Comparison of ENCODE assay signal across 18 cellular contexts in the genomic region with DNA sequence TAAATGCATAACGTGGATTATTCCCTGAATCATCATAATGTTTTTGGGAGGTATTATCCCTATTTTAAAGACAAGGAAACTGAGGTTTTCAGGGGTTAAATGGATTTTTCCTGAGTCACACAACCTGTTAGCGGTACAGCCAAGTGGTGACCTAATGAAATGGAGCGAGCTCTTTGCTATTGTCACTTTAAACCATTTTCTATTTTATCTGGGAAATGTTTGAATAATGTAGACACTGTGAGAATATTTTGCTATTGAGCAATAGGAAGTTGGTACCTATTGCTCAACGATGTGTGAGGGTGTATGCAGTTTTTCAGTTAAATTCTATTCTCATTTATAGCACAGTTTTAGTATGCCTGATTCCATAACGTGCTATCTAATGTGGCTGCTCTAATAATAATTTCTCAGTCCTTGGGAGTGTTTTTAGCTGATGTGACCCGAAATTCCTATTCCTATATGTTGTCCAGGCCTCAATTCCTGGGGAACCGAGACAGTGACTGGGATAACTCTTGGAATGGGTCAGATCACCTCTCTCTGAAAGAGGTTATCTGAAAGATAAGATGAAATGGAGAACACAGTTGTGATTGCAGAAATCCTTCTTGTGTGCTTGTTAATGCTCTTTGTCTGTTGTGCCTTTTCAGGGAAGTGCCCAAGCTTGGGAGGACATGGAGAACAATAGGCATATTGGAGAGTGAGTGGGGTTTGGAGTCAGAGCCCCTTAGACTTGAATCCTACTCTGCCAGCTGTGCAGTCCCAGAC. TPM values are rescaled to one million over a fixed set of nuclear protein-coding genes. Genes with fewer than 3 reads are reported as not detected.
A peak's percentile ranks its signal among the peaks of the same experiment; 100 is the strongest.
DNase-seq lines count a peak whose midpoint lies in the region; ATAC-seq, FAIRE-seq and TF ChIP-seq lines count a peak whose summit lies in the region.
"Had no signal": no experiment of that assay in that cellular context is flagged by ENCODE, and none has a peak within 500 bp of the region (broad histone marks: within the 10 kb centered on the region; RNA-seq: fewer than 3 reads in every experiment).

No MANE protein-coding gene starts in this region.

- no peak overlapping the region for H2AK5ac ChIP-seq in H9 (ENCODE audit: insufficient read length, low read length)

- H3K18ac ChIP-seq in H9 (ENCODE audit: insufficient read length, low read depth, low read length) = no peak overlapping the region

- H3K14ac ChIP-seq in H9 (ENCODE audit: insufficient read depth, low read length) = no peak overlapping the region

- no peak overlapping the region for H2BK15ac ChIP-seq in H9 (ENCODE audit: low read depth, low read length)

- H3K36me3 Mint-ChIP-seq in H9 (ENCODE audit: insufficient read depth in 1 of 3, low read depth in 3 of 3) = no peaks in the 10 kb centered on the region
- H3K36me3 Mint-ChIP-seq: activated naive CD8-positive, alpha-beta T cell treated with anti-CD3 and anti-CD28 coated beads, Interleukin-2, amount 10 ng/mL, durations not matched to agents 7 days and 5 days had no signal

- no peak overlapping the region for H2BK120ac ChIP-seq in H9 (ENCODE audit: low read depth, low read length, poor library complexity, severe bottlenecking)

- H2AFZ ChIP-seq in H9 (ENCODE audit: low read length) = no peak overlapping the region

- H4K5ac ChIP-seq in H9 (ENCODE audit: insufficient read length, low read depth, low read length) = no peak overlapping the region

- H3K36me3 ChIP-seq in bronchial epithelial cell (ENCODE audit: control insufficient read depth, insufficient read depth, low read length) (no peaks in the 10 kb centered on the region), right lobe of liver (peaks cover 0 to 37% (median 14%) of the 10 kb centered on the region in 4 donors)
- H3K36me3 ChIP-seq: colonic mucosa, transverse colon had no signal

- 24% methylated on average over 7 of the region's 7 CpGs for WGBS in right lobe of liver (ENCODE audit: insufficient coverage, low coverage, low lambda C conversion rate, missing lambda C conversion rate)
- WGBS in H9 (ENCODE audit: extremely low coverage, insufficient read length, low lambda C conversion rate) = no CpG with 5 or more reads among the region's 7 CpGs

- no peaks in the 10 kb centered on the region for H3K79me2 ChIP-seq in H9 (ENCODE audit: insufficient read depth, low read length)

- H3K27ac Mint-ChIP-seq in H9 = no peak overlapping the region
- H3K27ac Mint-ChIP-seq: activated B cell treated with CpG ODN at 0.5 μM for 24 hours; activated naive CD8-positive, alpha-beta T cell treated with anti-CD3 and anti-CD28 coated beads, Interleukin-2, amount 10 ng/mL, durations not matched to agents 7 days and 5 days had no signal

- no peak overlapping the region for H3K4me2 ChIP-seq in H9 (ENCODE audit: insufficient read depth, insufficient read length, low read length)

- H3K23me2 ChIP-seq in H9 (ENCODE audit: insufficient read length, low read depth, low read length, poor library complexity, severe bottlenecking) = no peaks in the 10 kb centered on the region

- H3K4me1 ChIP-seq in right lobe of liver (peaks cover 0 to 23% (median 7%) of the 10 kb centered on the region in 4 donors), H9 (ENCODE audit: insufficient read depth, low read length) (no peaks in the 10 kb centered on the region)
- H3K4me1 ChIP-seq: colonic mucosa had no signal

- H3K27me3 ChIP-seq in bronchial epithelial cell (ENCODE audit: control insufficient read depth, insufficient read depth, low read length) (no peaks in the 10 kb centered on the region), right lobe of liver (no peaks in the 10 kb centered on the region), H9 (ENCODE audit: insufficient read depth, low read length) (no peaks in the 10 kb centered on the region)
- H3K27me3 ChIP-seq: colonic mucosa, transverse colon had no signal

- no peaks in the 10 kb centered on the region for H3K79me1 ChIP-seq in H9 (ENCODE audit: insufficient read depth, low read depth, low read length, poor library complexity, severe bottlenecking)

- no peak overlapping the region for H2BK20ac ChIP-seq in H9 (ENCODE audit: low read depth, low read length, poor library complexity, severe bottlenecking)

- intact Hi-C loops in right lobe of liver (cut with DNase I) = no loop called here

- H3T11ph ChIP-seq in H9 (ENCODE audit: low read length) = no peak overlapping the region

- FAIRE-seq in bronchial epithelial cell (lab: Jason Lieb, UNC) = no peak
- FAIRE-seq: frontal cortex, GM12891 had no signal

- H3K9ac ChIP-seq in H9 (ENCODE audit: extremely low read depth, insufficient read length, low read length) = no peak overlapping the region

- no peaks in the 10 kb centered on the region for H3K9me3 Mint-ChIP-seq in H9
- H3K9me3 Mint-ChIP-seq: activated B cell treated with CpG ODN at 0.5 μM for 24 hours had no signal

- no peaks in the 10 kb centered on the region for H3K9me3 ChIP-seq in right lobe of liver
- no peaks in the 10 kb centered on the region for H3K9me3 ChIP-seq in H9 (ENCODE audit: control insufficient read depth, low read depth, low read length)
- H3K9me3 ChIP-seq: colonic mucosa, transverse colon had no signal

- H3K4me1 Mint-ChIP-seq in H9 = peaks cover 0 to 4% of the 10 kb centered on the region in 2 experiments; a peak in 1 of 4 replicates
- H3K4me1 Mint-ChIP-seq: activated B cell treated with CpG ODN at 0.5 μM for 24 hours had no signal

- no peak overlapping the region for H3K4me3 Mint-ChIP-seq in H9
- H3K4me3 Mint-ChIP-seq: activated B cell treated with CpG ODN at 0.5 μM for 24 hours; activated naive CD8-positive, alpha-beta T cell treated with anti-CD3 and anti-CD28 coated beads, Interleukin-2, amount 10 ng/mL, durations not matched to agents 7 days and 5 days had no signal

- no peaks in the 10 kb centered on the region for H4K20me1 ChIP-seq in H9 (ENCODE audit: control insufficient read depth, insufficient read depth, insufficient read length)

- no peak overlapping the region for H3K4ac ChIP-seq in H9 (ENCODE audit: low read depth, low read length)

- H2BK12ac ChIP-seq in H9 (ENCODE audit: insufficient read length, low read depth, low read length) = no peak overlapping the region

- peak; percentile 75 to 93 (median 86) for ATAC-seq in right lobe of liver

- H2BK5ac ChIP-seq in H9 (ENCODE audit: insufficient read length, low read length) = no peak overlapping the region

- no peak overlapping the region for H3K56ac ChIP-seq in H9 (ENCODE audit: insufficient read length, low read depth, low read length)

- TF ChIP-seq CTCF in bronchial epithelial cell (IDR thresholded peaks at IDR 0.05; ENCODE audit: insufficient read depth, low read length, severe bottlenecking) = no peak
- no peak for TF ChIP-seq CTCF in right lobe of liver (IDR thresholded peaks at IDR 0.05)
- TF ChIP-seq CTCF in H9 (conservative IDR thresholded peaks at IDR 0.05) = no peak

- H4K8ac ChIP-seq in H9 (replicated peaks; ENCODE audit: insufficient read length, low read depth, low read length) = no peak overlapping the region

- no peak overlapping the region for H3K4me3 ChIP-seq in bronchial epithelial cell (ENCODE audit: low read depth, low read length)
- no peak overlapping the region for H3K4me3 ChIP-seq in right lobe of liver
- H3K4me3 ChIP-seq: colonic mucosa, transverse colon had no signal

- no peak overlapping the region for H3K23ac ChIP-seq in H9 (ENCODE audit: insufficient read length, low read depth, low read length)

- peak; percentile 62 to 70 for DNase-seq in AML-193 (lab: John Stamatoyannopoulos, UW)
- peak; percentile 25 for DNase-seq in M059J (ENCODE audit: low read depth)
- peak; percentile 80 for DNase-seq in bronchial epithelial cell (ENCODE audit: low read depth)
- no peak for DNase-seq in right lobe of liver
- no peak for DNase-seq in H9
- no peak for DNase-seq in OCI-M2 (lab: John Stamatoyannopoulos, UW; ENCODE audit: unreplicated experiment)
- no peak for DNase-seq in NCI-H510A treated with DMSO at 0.1 percent for 48 hours (lab: John Stamatoyannopoulos, UW)
- DNase-seq in DMS153 treated with DMSO at 0.1 percent for 48 hours (lab: John Stamatoyannopoulos, UW; ENCODE audit: unreplicated experiment) = no peak
- DNase-seq: activated B cell treated with CpG ODN at 0.5 μM for 24 hours; activated CD8-positive, alpha-beta memory T cell treated with anti-CD3 and anti-CD28 coated beads, Interleukin-2, amount 50 U/mL, for 4 hours; activated naive CD8-positive, alpha-beta T cell treated with anti-CD3 and anti-CD28 coated beads, Interleukin-2, amount 10 ng/mL, durations not matched to agents 7 days and 5 days; colonic mucosa; DND-41; KG1; NCI-H2081; transverse colon had no signal

- no peak for TF ChIP-seq POLR2A in right lobe of liver (IDR thresholded peaks at IDR 0.05)

- H3K27ac ChIP-seq in right lobe of liver (peak overlapping the region in 2 of 3 donors; percentile 4 to 35), H9 (ENCODE audit: insufficient read length, low read depth, low read length) (no peak overlapping the region)
- H3K27ac ChIP-seq: colonic mucosa, transverse colon had no signal

- no peaks in the 10 kb centered on the region for H3K27me3 Mint-ChIP-seq in H9 (ENCODE audit: low read depth)
- H3K27me3 Mint-ChIP-seq: activated B cell treated with CpG ODN at 0.5 μM for 24 hours had no signal

- H4K91ac ChIP-seq in H9 (ENCODE audit: insufficient read length, low read depth, low read length) = no peak overlapping the region

RNA-seq across cellular contexts. Expression of a gene that starts 38.4 kb away (rescaled TPM):
- 0.02 TPM in 2 replicates for total RNA-seq in M059J (2014; rRNA removed; shearing (Covaris generic))
- total RNA-seq in bronchial epithelial cell (0.26 TPM in 2 replicates), right lobe of liver (100 to 1,000 TPM in 2 of 6 experiments, 10 to 100 TPM in 4; 21.3 to 128 (median 54.8) TPM), H9 (2021) (0.04 TPM in 1 of 2 replicates, not detected in the other)
- total RNA-seq: activated B cell treated with CpG ODN at 0.5 μM for 24 hours had no signal

Comparison
In these comparisons a context has a peak if more than half of its experiments do, and no peak if none do; other contexts are left out.
1. DNase-seq: peak in AML-193 (2 of 2), M059J (single experiment) and bronchial epithelial cell (single experiment); none in right lobe of liver (0 of 3), H9 (single experiment), OCI-M2 (single experiment), NCI-H510A treated with DMSO at 0.1 percent for 48 hours (single experiment) and DMS153 treated with DMSO at 0.1 percent for 48 hours (single experiment).
2. RNA of a gene that starts 38.4 kb away (total RNA-seq): 21.3 to 128 TPM in right lobe of liver; 0.26 TPM in bronchial epithelial cell, 0.02 TPM in M059J and 0.04 TPM in H9; every median in the first group is over 10 times any median in the second.